Comparison of ENCODE assay signal across 8 cellular contexts in genomic region chr9:104991144-104991953, GRCh38.
A peak's percentile ranks its signal among the peaks of the same experiment; 100 is the strongest.
DNase-seq lines count a peak whose midpoint lies in the region; ATAC-seq and TF ChIP-seq lines count a peak whose summit lies in the region.

No MANE protein-coding gene starts in this region.

- H3K27me3 ChIP-seq in NT2/D1 (ENCODE audit: insufficient read depth, insufficient read length): no peaks in the 10 kb centered on the region
- no peaks in the 10 kb centered on the region for H3K27me3 ChIP-seq in endocrine pancreas (ENCODE audit: control insufficient read depth, insufficient read depth, low read length)

- H3K4me3 ChIP-seq in NT2/D1 (ENCODE audit: insufficient read length, low read depth) (peak overlapping the region; percentile 73), endocrine pancreas (ENCODE audit: control insufficient read depth, insufficient read depth, low read length) (peak overlapping the region; percentile 78), mesodermal cell (ENCODE audit: extremely low read depth, insufficient read depth, low read length, poor library complexity, severe bottlenecking) (peak overlapping the region; percentile 37)

- H3K27ac ChIP-seq in C4-2B: peak overlapping the region; percentile 75
- peak overlapping the region; percentile 88 for H3K27ac ChIP-seq in mesodermal cell (ENCODE audit: low read depth, low read length, severe bottlenecking)

- H3K36me3 ChIP-seq in NT2/D1 (ENCODE audit: insufficient read depth, insufficient read length, low read length) (no peaks in the 10 kb centered on the region), endocrine pancreas (ENCODE audit: control insufficient read depth, insufficient read depth, low read length) (no peaks in the 10 kb centered on the region), mesodermal cell (ENCODE audit: control insufficient read depth, insufficient read depth, low read length) (no peaks in the 10 kb centered on the region)

- DNase-seq in NT2/D1 (ENCODE audit: low read depth, low spot score): peak; percentile 71
- peak; percentile 50 for DNase-seq in activated CD8-positive, alpha-beta memory T cell treated with anti-CD3 and anti-CD28 coated beads, Interleukin-2, amount 50 U/mL, for 24 hours (ENCODE audit: extremely low read depth)
- DNase-seq in stimulated activated CD8-positive, alpha-beta memory T cell treated with anti-CD3 and anti-CD28 coated beads, Interleukin-15, amount 100 ng/mL, for 24 hours (ENCODE audit: low read depth): peak; percentile 61

- H3K9ac ChIP-seq in NT2/D1 (ENCODE audit: insufficient read length, low read depth): peak overlapping the region; percentile 88
- peak overlapping the region; percentile 81 for H3K9ac ChIP-seq in endocrine pancreas (ENCODE audit: control insufficient read depth, insufficient read depth, low read length)

- H3K4me1 ChIP-seq in NT2/D1 (ENCODE audit: insufficient read depth, insufficient read length): peaks cover 15% of the 10 kb centered on the region
- H3K4me1 ChIP-seq in endocrine pancreas (ENCODE audit: control insufficient read depth, insufficient read depth, low read length): peaks cover 10% of the 10 kb centered on the region
- H3K4me1 ChIP-seq in mesodermal cell (ENCODE audit: control insufficient read depth, insufficient read depth, low read length, poor library complexity, severe bottlenecking): peaks cover 36% of the 10 kb centered on the region

- WGBS in mesodermal cell (ENCODE audit: insufficient coverage in 2 of 2), 2 experiments: 4 to 11% methylated on average over 33 to 58 of the region's 63 CpGs

- H3K9me3 ChIP-seq in NT2/D1 (ENCODE audit: insufficient read depth, low read length): no peaks in the 10 kb centered on the region
- H3K9me3 ChIP-seq in endocrine pancreas (ENCODE audit: control insufficient read depth, low read length): no peaks in the 10 kb centered on the region
- no peaks in the 10 kb centered on the region for H3K9me3 ChIP-seq in mesodermal cell (ENCODE audit: control insufficient read depth, low read length)

- ATAC-seq in GM19438 (IDR thresholded peaks at IDR 0.05; ENCODE audit: low read depth, unreplicated experiment) (peak; percentile 84), HG03571 (IDR thresholded peaks at IDR 0.05; ENCODE audit: unreplicated experiment) (peak; percentile 88)

- TF ChIP-seq CTCF in C4-2B (conservative IDR thresholded peaks at IDR 0.05): no peak

Comparison
In these comparisons a context has a peak if more than half of its experiments do, and no peak if none do; other contexts are left out.
1. Peak in every context shown above with its lines: DNase-seq, ATAC-seq, H3K4me3 ChIP-seq and H3K27ac ChIP-seq.